25 cellular contexts compared by ENCODE assay signal in the genomic region with DNA sequence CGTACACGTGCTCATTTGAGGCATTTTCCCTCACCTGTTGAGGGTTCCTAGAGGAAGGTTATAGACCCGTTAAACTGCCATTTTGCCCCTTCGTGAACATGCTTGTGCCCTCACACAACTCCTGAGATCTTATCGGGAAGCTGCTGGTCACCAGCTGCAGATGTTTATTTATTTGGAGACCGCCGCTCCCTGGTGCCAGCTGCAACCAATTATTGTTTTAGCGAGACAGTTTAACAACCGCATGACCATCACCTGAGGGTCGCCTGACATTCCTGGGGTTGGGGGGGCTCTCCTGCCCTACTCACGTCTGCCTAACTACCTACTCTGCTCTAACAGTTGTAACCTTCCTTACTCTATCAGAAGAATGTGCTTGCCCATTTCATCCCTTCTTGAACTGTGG.
"Had no signal": no experiment of that assay in that cellular context is flagged by ENCODE, and none has a peak within 500 bp of the region (broad histone marks: within the 10 kb centered on the region; RNA-seq: fewer than 3 reads in every experiment).

No MANE protein-coding gene starts in this region.

- H3K27ac Mint-ChIP-seq: activated CD4-positive, alpha-beta memory T cell treated with anti-CD3 and anti-CD28 coated beads for 36 hours; activated CD4-positive, alpha-beta T cell treated with anti-CD3 and anti-CD28 coated beads, Interleukin-2, amount 10 ng/mL, durations not matched to agents 24 days and 14 days; activated T-helper 1 cell treated with anti-CD3 and anti-CD28 coated beads, Interleukin-12 subunit alpha, Interleukin-12 subunit beta, Interleukin-2, Interleukin-4 antibody, amounts not matched to agents 30 ng/mL and 10 ng/mL and 1 ng/mL, durations not matched to agents 14 hours and 24 hours and 36 hours; naive B cell; stimulated activated memory B cell treated with anti-CD40 and anti-IgM and Interleukin-4, amounts not matched to agents 10 μg/mL and 1 μg/mL and 100 μg/mL, for 72 hours; T-helper 17 cell had no signal

- H3K4me3 Mint-ChIP-seq: activated CD4-positive, alpha-beta memory T cell treated with anti-CD3 and anti-CD28 coated beads for 36 hours; activated CD4-positive, alpha-beta T cell treated with anti-CD3 and anti-CD28 coated beads, Interleukin-2, amount 10 ng/mL, durations not matched to agents 24 days and 14 days; activated T-helper 1 cell treated with anti-CD3 and anti-CD28 coated beads, Interleukin-12 subunit alpha, Interleukin-12 subunit beta, Interleukin-2, Interleukin-4 antibody, amounts not matched to agents 30 ng/mL and 10 ng/mL and 1 ng/mL, durations not matched to agents 14 hours and 24 hours and 36 hours; naive B cell; stimulated activated memory B cell treated with anti-CD40 and anti-IgM and Interleukin-4, amounts not matched to agents 10 μg/mL and 1 μg/mL and 100 μg/mL, for 72 hours; stimulated activated naive CD8-positive, alpha-beta T cell treated with anti-CD3 and anti-CD28 coated beads, Interleukin-15, amount 100 ng/mL, for 72 hours; T-helper 17 cell had no signal

- H3K4me1 Mint-ChIP-seq: activated CD4-positive, alpha-beta T cell treated with anti-CD3 and anti-CD28 coated beads, Interleukin-2, amount 10 ng/mL, durations not matched to agents 24 days and 14 days; stimulated activated memory B cell treated with anti-CD40 and anti-IgM and Interleukin-4, amounts not matched to agents 10 μg/mL and 1 μg/mL and 100 μg/mL, for 72 hours; stimulated activated naive CD8-positive, alpha-beta T cell treated with anti-CD3 and anti-CD28 coated beads, Interleukin-15, amount 100 ng/mL, for 72 hours; T-helper 17 cell had no signal

- DNase-seq: activated CD4-positive, alpha-beta memory T cell treated with anti-CD3 and anti-CD28 coated beads for 36 hours; activated CD4-positive, alpha-beta T cell treated with anti-CD3 and anti-CD28 coated beads, Interleukin-2, amount 10 ng/mL, durations not matched to agents 24 days and 14 days; activated CD4-positive, CD25-positive, alpha-beta regulatory T cell treated with anti-CD3 and anti-CD28 coated beads, Interleukin-2, amount 50 U/mL, for 72 hours; activated CD8-positive, alpha-beta memory T cell treated with anti-CD3 and anti-CD28 coated beads, Interleukin-2, amount 50 U/mL, for 4 hours; activated effector memory CD4-positive, alpha-beta T cell treated with anti-CD3 and anti-CD28 coated beads, Interleukin-2, amount 50 U/mL, for 16 hours; activated naive CD4-positive, alpha-beta T cell treated with anti-CD3 and anti-CD28 coated beads, Interleukin-2, amount 50 U/mL, for 16 hours; activated T-cell treated with anti-CD3 and anti-CD28 coated beads, Interleukin-2, amount 50 U/mL, for 1 hour; amniotic stem cell; brain microvascular endothelial cell; cortex of kidney; foreskin melanocyte; naive B cell; pancreas; psoas muscle; stimulated activated CD4-positive, alpha-beta T cell treated with anti-CD3 and anti-CD28 coated beads, Interleukin-1b, Interleukin-23, amount 100 ng/mL, for 48 hours; stimulated activated CD4-positive, alpha-beta T cell treated with anti-CD3 and anti-CD28 coated beads, Interleukin-4, amount 100 ng/mL, for 4 hours; stimulated activated CD8-positive, alpha-beta memory T cell treated with anti-CD3 and anti-CD28 coated beads, Interleukin-4, amount 100 ng/mL, for 48 hours; stimulated activated naive CD8-positive, alpha-beta T cell treated with anti-CD3 and anti-CD28 coated beads, Interleukin-15, amount 100 ng/mL, for 72 hours; substantia nigra; T-helper 17 cell; T1000; upper lobe of left lung; WERI-Rb-1 had no signal

- H3K9me3 Mint-ChIP-seq: activated CD4-positive, alpha-beta memory T cell treated with anti-CD3 and anti-CD28 coated beads for 36 hours; activated CD4-positive, alpha-beta T cell treated with anti-CD3 and anti-CD28 coated beads, Interleukin-2, amount 10 ng/mL, durations not matched to agents 24 days and 14 days; activated T-helper 1 cell treated with anti-CD3 and anti-CD28 coated beads, Interleukin-12 subunit alpha, Interleukin-12 subunit beta, Interleukin-2, Interleukin-4 antibody, amounts not matched to agents 30 ng/mL and 10 ng/mL and 1 ng/mL, durations not matched to agents 14 hours and 24 hours and 36 hours; stimulated activated memory B cell treated with anti-CD40 and anti-IgM and Interleukin-4, amounts not matched to agents 10 μg/mL and 1 μg/mL and 100 μg/mL, for 72 hours had no signal

- ATAC-seq: pancreas; psoas muscle; stimulated activated memory B cell treated with anti-CD40 and anti-IgM and Interleukin-4, amounts not matched to agents 10 μg/mL and 1 μg/mL and 100 μg/mL, for 72 hours; stimulated activated naive CD8-positive, alpha-beta T cell treated with anti-CD3 and anti-CD28 coated beads, Interleukin-15, amount 100 ng/mL, for 72 hours; T-helper 17 cell had no signal

- H3K36me3 Mint-ChIP-seq: activated CD4-positive, alpha-beta memory T cell treated with anti-CD3 and anti-CD28 coated beads for 36 hours; naive B cell; stimulated activated memory B cell treated with anti-CD40 and anti-IgM and Interleukin-4, amounts not matched to agents 10 μg/mL and 1 μg/mL and 100 μg/mL, for 72 hours had no signal
